23 cellular contexts compared by ENCODE assay signal in genomic region chr10:34078017-34078416, GRCh38.
DNase-seq lines count a peak whose midpoint lies in the region; ATAC-seq and TF ChIP-seq lines count a peak whose summit lies in the region.
"Had no signal": no experiment of that assay in that cellular context is flagged by ENCODE, and none has a peak within 500 bp of the region (broad histone marks: within the 10 kb centered on the region; RNA-seq: fewer than 3 reads in every experiment).

No MANE protein-coding gene starts in this region.

- no peak overlapping the region for H3K4me3 ChIP-seq in heart right ventricle
- H3K4me3 ChIP-seq in PC-3 (ENCODE audit: low read length) = no peak overlapping the region
- H3K4me3 ChIP-seq in fibroblast of lung (replicated peaks in 1 of 4; ENCODE audit: control extremely low read depth in 1 of 4, insufficient read depth in 1 of 4, low read depth in 3 of 4, low read length in 4 of 4) = no peak overlapping the region
- H3K4me3 ChIP-seq in tibial artery = no peak overlapping the region
- H3K4me3 ChIP-seq: tibial nerve had no signal

- H3K9me3 ChIP-seq in heart right ventricle (peaks cover 0 to 19% (median 0%) of the 10 kb centered on the region in 11 donors), PC-3 (ENCODE audit: low read length) (no peaks in the 10 kb centered on the region), fibroblast of lung (ENCODE audit: control insufficient read depth, insufficient read depth, low read depth, low read length) (no peaks in the 10 kb centered on the region), tibial artery (no peaks in the 10 kb centered on the region)

- no peaks in the 10 kb centered on the region for H3K9me2 ChIP-seq in PC-3 (replicated peaks; ENCODE audit: low read length)

- no peak overlapping the region for H3K4me2 ChIP-seq in PC-3 (ENCODE audit: low read length)
- no peak overlapping the region for H3K4me2 ChIP-seq in fibroblast of lung (ENCODE audit: extremely low read depth, insufficient read depth, low read length)

- H4K20me1 ChIP-seq in PC-3 (ENCODE audit: low read length) = no peaks in the 10 kb centered on the region
- H4K20me1 ChIP-seq in fibroblast of lung (ENCODE audit: control insufficient read depth, extremely low read depth, insufficient read depth, low read length) = no peaks in the 10 kb centered on the region

- no peaks in the 10 kb centered on the region for H3K27me3 ChIP-seq in heart right ventricle
- H3K27me3 ChIP-seq in PC-3 (ENCODE audit: low read length) = no peaks in the 10 kb centered on the region
- H3K27me3 ChIP-seq in fibroblast of lung (ENCODE audit: control insufficient read depth, insufficient read depth, low read length) = peaks cover 2% of the 10 kb centered on the region
- H3K27me3 ChIP-seq in tibial artery = no peaks in the 10 kb centered on the region
- H3K27me3 ChIP-seq: tibial nerve had no signal

- no TSS peak for BruUV-seq in PC-3 (replicated peaks; lab: Mats Ljungman, UMichigan)

- H3K36me3 ChIP-seq in heart right ventricle = no peaks in the 10 kb centered on the region
- H3K36me3 ChIP-seq in PC-3 (ENCODE audit: low read depth, low read length) = no peaks in the 10 kb centered on the region
- no peaks in the 10 kb centered on the region for H3K36me3 ChIP-seq in fibroblast of lung (ENCODE audit: control insufficient read depth, insufficient read depth, low read length)
- H3K36me3 ChIP-seq in tibial artery = no peaks in the 10 kb centered on the region
- H3K36me3 ChIP-seq: tibial nerve had no signal

- H3K27ac ChIP-seq in heart right ventricle (peak overlapping the region in 5 of 10 donors; percentile 27 to 68 (median 48)), PC-3 (ENCODE audit: low read length) (no peak overlapping the region), fibroblast of lung (ENCODE audit: insufficient read depth, low read length) (no peak overlapping the region), tibial artery (peak overlapping the region; percentile 31 to 54)
- H3K27ac ChIP-seq: tibial nerve had no signal

- H2AFZ ChIP-seq in PC-3 (ENCODE audit: low read length) (no peak overlapping the region), fibroblast of lung (ENCODE audit: low read length) (no peak overlapping the region)

- ATAC-seq in heart right ventricle (no peak), left cardiac atrium (no peak), PC-3 (peak; percentile 38), GM21447 (IDR thresholded peaks at IDR 0.05; ENCODE audit: unreplicated experiment) (no peak), GM18873 (IDR thresholded peaks at IDR 0.05; ENCODE audit: low FRiP score, unreplicated experiment) (no peak)
- ATAC-seq: activated CD8-positive, alpha-beta T cell treated with anti-CD3 and anti-CD28 coated beads for 36 hours; activated T-cell treated with anti-CD3 and anti-CD28 coated beads, Interleukin-2, amount 50 U/mL, for 4 hours; stimulated activated naive B cell treated with anti-CD40 and anti-IgM and Interleukin-4, amounts not matched to agents 10 μg/mL and 1 μg/mL and 100 μg/mL, for 72 hours; T-helper 17 cell had no signal

- no peak overlapping the region for H3K9ac ChIP-seq in PC-3 (ENCODE audit: low read length)
- H3K9ac ChIP-seq in fibroblast of lung (ENCODE audit: insufficient read depth, low read length) = no peak overlapping the region

- no peaks in the 10 kb centered on the region for H3K79me2 ChIP-seq in PC-3 (ENCODE audit: low read length)
- no peaks in the 10 kb centered on the region for H3K79me2 ChIP-seq in fibroblast of lung (ENCODE audit: control insufficient read depth, insufficient read depth, low read length)

- peak in 5 of 9 donors; percentile 14 to 37 (median 21) for TF ChIP-seq CTCF in heart right ventricle (IDR thresholded peaks at IDR 0.05)
- TF ChIP-seq CTCF in PC-3 (conservative IDR thresholded peaks at IDR 0.05; ENCODE audit: low read depth, low read length) = peak; percentile 76
- peak; percentile 16 to 27 for TF ChIP-seq CTCF in fibroblast of lung (conservative IDR thresholded peaks at IDR 0.05 in 1 of 2, IDR thresholded peaks at IDR 0.05 in 1 of 2; ENCODE audit: low read depth in 1 of 2, low read length in 2 of 2)
- no peak for TF ChIP-seq CTCF in tibial artery (IDR thresholded peaks at IDR 0.05)

- intact Hi-C loops in heart right ventricle (cut with DNase I) = no loop called here
- intact Hi-C loops in left cardiac atrium (cut with DNase I) = no loop called here
- intact Hi-C loops in PC-3 (cut with micrococcal nuclease) = loop anchor here (1.0 kb wide), 1 partner anchor 748 kb away; no protein-coding TSS in a partner anchor
- intact Hi-C loops in tibial artery (cut with DNase I; ENCODE audit: low total_unique reads) = no loop called here

- POLR2A ChIA-PET in PC-3 (lab: Charles Lee; ENCODE audit: unreplicated experiment) = no interaction called here

- WGBS in heart right ventricle, 2 donors = 76 to 86% methylated on average over 3 of the region's 3 CpGs

- DNase-seq in heart right ventricle (no peak), left cardiac atrium (no peak), PC-3 (no peak), fibroblast of lung (ENCODE audit: low read depth in 2 of 2) (no peak), tibial artery (no peak), DMS153 treated with DMSO at 0.1 percent for 48 hours (lab: John Stamatoyannopoulos, UW; ENCODE audit: unreplicated experiment) (no peak)
- DNase-seq: ACHN; activated B cell treated with CpG ODN at 0.5 μM for 24 hours; activated CD8-positive, alpha-beta T cell treated with anti-CD3 and anti-CD28 coated beads for 36 hours; activated naive CD8-positive, alpha-beta T cell treated with anti-CD3 and anti-CD28 coated beads for 36 hours; activated T-cell treated with anti-CD3 and anti-CD28 coated beads, Interleukin-2, amount 50 U/mL, for 4 hours; CD8-positive, alpha-beta memory T cell; central memory CD4-positive, alpha-beta T cell; effector memory CD4-positive, alpha-beta T cell; NCI-H2081 treated with DMSO at 0.1 percent for 48 hours; NCI-H526 treated with DMSO at 0.1 percent for 48 hours; retina; SIG-M5; stimulated activated naive B cell treated with anti-CD40 and anti-IgM and Interleukin-4, amounts not matched to agents 10 μg/mL and 1 μg/mL and 100 μg/mL, for 72 hours; T-helper 17 cell had no signal

- H3K4me1 ChIP-seq in heart right ventricle (peaks cover 2 to 43% (median 12%) of the 10 kb centered on the region in 9 donors), PC-3 (ENCODE audit: insufficient read depth, low read length) (no peaks in the 10 kb centered on the region), fibroblast of lung (ENCODE audit: control insufficient read depth, extremely low read depth, insufficient read depth, low read length) (peaks cover 4% of the 10 kb centered on the region), tibial artery (peaks cover 0 to 26% (median 5%) of the 10 kb centered on the region in 4 donors)

- CTCF ChIA-PET in PC-3 (lab: Charles Lee) = interaction anchor here (0.5 to 0.6 kb wide), 2 partner anchors 25 to 440 kb away, joined by 3 to 5 read pairs; no protein-coding TSS in a partner anchor

- H3F3A ChIP-seq in PC-3 (ENCODE audit: low read length, unreplicated experiment) = no peaks in the 10 kb centered on the region

Comparison
In these comparisons a context has a peak if more than half of its experiments do, and no peak if none do; other contexts are left out.
1. H3K27ac ChIP-seq: peak in tibial artery (2 of 2); none in PC-3 (single experiment) and fibroblast of lung (single experiment).
2. CTCF ChIP-seq: peak in heart right ventricle (5 of 9), PC-3 (single experiment) and fibroblast of lung (2 of 2); none in tibial artery (0 of 2).